ENCODE assay signal across 27 cellular contexts in the genomic region with DNA sequence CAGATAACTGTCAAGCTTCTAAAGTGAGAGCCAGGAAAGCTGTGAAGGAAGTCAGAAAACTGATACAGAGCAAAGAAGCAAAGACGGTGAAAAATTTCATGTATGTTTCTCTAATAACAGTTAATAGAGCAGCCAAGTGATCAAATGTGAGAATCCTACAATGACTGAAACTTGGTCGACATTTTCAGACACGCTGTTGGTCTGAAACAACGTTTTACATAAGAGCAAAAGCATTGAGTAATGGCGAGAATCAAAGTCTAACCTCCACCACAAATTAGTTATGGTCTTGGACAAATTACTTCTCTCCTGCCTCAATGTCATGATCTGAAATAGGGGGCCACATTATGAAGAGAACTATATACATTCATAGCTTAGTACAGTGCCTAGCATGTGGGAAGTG. TPM values are rescaled to one million over a fixed set of nuclear protein-coding genes. Genes with fewer than 3 reads are reported as not detected.
A peak's percentile ranks its signal among the peaks of the same experiment; 100 is the strongest.
DNase-seq lines count a peak whose midpoint lies in the region; ATAC-seq, FAIRE-seq and TF ChIP-seq lines count a peak whose summit lies in the region.
"Had no signal": no experiment of that assay in that cellular context is flagged by ENCODE, and none has a peak within 500 bp of the region (broad histone marks: within the 10 kb centered on the region; RNA-seq: fewer than 3 reads in every experiment).

No MANE protein-coding gene starts in this region.

- H3K9ac ChIP-seq in HepG2 (ENCODE audit: insufficient read depth, low read depth, low read length) (no peak overlapping the region), Loucy (ENCODE audit: low read depth, low read length, poor library complexity, severe bottlenecking) (no peak overlapping the region), GM12878 (ENCODE audit: control insufficient read depth, insufficient read depth, low read length) (no peak overlapping the region)

- no peaks in the 10 kb centered on the region; the same call in 1 of the 2 replicates for H3F3A ChIP-seq in Loucy (ENCODE audit: low read depth)

- TF ChIP-seq POLR2A in HepG2 (IDR thresholded peaks at IDR 0.05; ENCODE audit: insufficient read depth in 1 of 2, low read depth in 2 of 2, low read length in 2 of 2), result no peak
- no peak for TF ChIP-seq POLR2A in right lobe of liver (IDR thresholded peaks at IDR 0.05)
- no peak for TF ChIP-seq POLR2A in GM12878 (IDR thresholded peaks at IDR 0.05; ENCODE audit: low read depth, low read length)

- H3K79me2 ChIP-seq in HepG2 (ENCODE audit: insufficient read depth, low read length) (peaks cover 84% of the 10 kb centered on the region), Loucy (ENCODE audit: insufficient read depth, low read length) (peaks cover 58% of the 10 kb centered on the region), GM12878 (ENCODE audit: control insufficient read depth, insufficient read depth, low read length) (peaks cover 25% of the 10 kb centered on the region)

- POLR2A ChIA-PET in HepG2 (lab: Yijun Ruan, JAX) (interaction anchor here (1.8 kb wide), 1 partner anchor 114 kb away, joined by 4 read pairs; no protein-coding TSS in a partner anchor), GM12878 (lab: Charles Lee) (interaction anchor here (1.0 to 1.7 kb wide), 5 partner anchors 27 to 83 kb away, joined by 4 to 6 read pairs (median 5); no protein-coding TSS in a partner anchor)

- H3K9me3 ChIP-seq in HepG2 (ENCODE audit: low read length) (no peaks in the 10 kb centered on the region), right lobe of liver (no peaks in the 10 kb centered on the region), Loucy (ENCODE audit: insufficient read depth, low read depth, low read length) (no peaks in the 10 kb centered on the region), GM12878 (replicated peaks; ENCODE audit: control insufficient read depth, insufficient read depth, low read length) (no peaks in the 10 kb centered on the region)
- H3K9me3 ChIP-seq: adrenal gland, body of pancreas, ovary, SJSA1, stomach, thyroid gland had no signal

- TF ChIP-seq CTCF in HepG2 (CRISPR knock-in tag; IDR thresholded peaks at IDR 0.05) (no peak), right lobe of liver (IDR thresholded peaks at IDR 0.05) (no peak), Loucy (conservative IDR thresholded peaks at IDR 0.05; ENCODE audit: low read length) (no peak), GM12878 (IDR thresholded peaks at IDR 0.05 in 2 of 3, conservative IDR thresholded peaks at IDR 0.05 in 1 of 3; ENCODE audit: control insufficient read depth in 2 of 3, extremely low read depth in 1 of 3, insufficient read depth in 1 of 3, low read depth in 3 of 3, low read length in 3 of 3) (no peak), coronary artery (IDR thresholded peaks at IDR 0.05) (no peak)

- H2AFZ ChIP-seq in HepG2 (ENCODE audit: low read length) (no peak overlapping the region), Loucy (ENCODE audit: low read length) (no peak overlapping the region), GM12878 (ENCODE audit: control insufficient read depth, low read depth, low read length) (peak overlapping the region; percentile 20; the same call in 1 of the 2 replicates)

- in situ Hi-C loops in HepG2 (cut with HindIII; ENCODE audit: extremely low pct_ligation_motif_present, low pct_unique_long_range_greater_than_20kb) (loop anchor here (5.0 to 25.0 kb wide), 3 partner anchors 112 to 1107 kb away; no protein-coding TSS in a partner anchor), GM12878 (cut with MboI) (no loop called here)

- H3K4me2 ChIP-seq in HepG2 (ENCODE audit: low read depth, low read length) (peak overlapping the region; percentile 25), Loucy (ENCODE audit: low read depth, low read length, poor library complexity, severe bottlenecking) (peak overlapping the region; percentile 78), GM12878 (ENCODE audit: control insufficient read depth, insufficient read depth) (peak overlapping the region; percentile 51; the same call in 1 of the 2 replicates)

- TF ChIP-seq RAD21 in HepG2 (CRISPR knock-in tag; IDR thresholded peaks at IDR 0.05) (no peak), GM12878 (IDR thresholded peaks at IDR 0.05; ENCODE audit: insufficient read depth, low read depth, low read length) (no peak)

- SMC1A ChIA-PET in GM12878 (lab: Charles Lee; ENCODE audit: uncharacterized antibody, unreplicated experiment), result interaction anchor here (0.6 to 7.3 kb wide), 16 partner anchors 9 to 121 kb away, joined by 3 to 60 read pairs (median 5); no protein-coding TSS in a partner anchor

- intact Hi-C loops in HepG2 (cut with micrococcal nuclease; ENCODE audit: unreplicated experiment) (loop anchor here (10.0 kb wide), 2 partner anchors 204 to 844 kb away; no protein-coding TSS in a partner anchor), right lobe of liver (cut with DNase I) (no loop called here), GM12878 (cut with micrococcal nuclease; ENCODE audit: unreplicated experiment) (loop anchor here (5.0 to 10.0 kb wide), 4 partner anchors 82 to 1104 kb away; no protein-coding TSS in a partner anchor)

- DNase-seq in HepG2 (ENCODE audit: low spot score) (no peak), right lobe of liver (no peak), GM12878 (ENCODE audit: low read depth, low spot score) (no peak), coronary artery (ENCODE audit: low spot score) (no peak)
- no peak for DNase-seq in stimulated activated CD4-positive, alpha-beta T cell treated with anti-CD3 and anti-CD28 coated beads, Interleukin-2, amount 100 ng/mL, for 24 hours
- DNase-seq: ACHN; activated naive CD4-positive, alpha-beta T cell; adrenal gland; body of pancreas; hypothalamus; immature natural killer cell; naive B cell; NCI-H1092; NCI-H187 treated with DMSO at 0.1 percent for 48 hours; NCI-H2171 treated with DMSO at 0.1 percent for 48 hours; NCI-H524 treated with DMSO at 0.1 percent for 48 hours; ovary; stomach; thyroid gland had no signal

- RAD21 ChIA-PET in GM12878 (lab: Charles Lee; ENCODE audit: unreplicated experiment), result interaction anchor here (0.6 to 1.9 kb wide), 12 partner anchors 9 to 1027 kb away, joined by 3 to 13 read pairs (median 4); no protein-coding TSS in a partner anchor

- H3K4me3 ChIP-seq in HepG2 (replicated peaks in 1 of 3; ENCODE audit: insufficient read depth in 1 of 3, low read depth in 2 of 3, low read length in 3 of 3), result no peak overlapping the region
- no peak overlapping the region for H3K4me3 ChIP-seq in right lobe of liver
- peak overlapping the region; percentile 13 for H3K4me3 ChIP-seq in Loucy (ENCODE audit: low read length, poor library complexity, severe bottlenecking)
- peak overlapping the region; percentile 13; the same call in 1 of the 2 replicates for H3K4me3 ChIP-seq in GM12878
- H3K4me3 ChIP-seq in coronary artery, result no peak overlapping the region
- H3K4me3 ChIP-seq: adrenal gland, body of pancreas, ovary, SJSA1, skin epidermis, stomach, thyroid gland had no signal

- no peak for FAIRE-seq in HepG2 (lab: Jason Lieb, UNC)
- no peak for FAIRE-seq in GM12878 (lab: Jason Lieb, UNC)
- FAIRE-seq: endothelial cell of umbilical vein, H1 had no signal

- no peaks in the 10 kb centered on the region for H3K9me2 ChIP-seq in Loucy (replicated peaks; ENCODE audit: low read depth, low read length)

- H3K27me3 ChIP-seq in HepG2 (ENCODE audit: control insufficient read depth in 1 of 2, insufficient read depth in 2 of 2, low read length in 2 of 2), result no peaks in the 10 kb centered on the region; a peak in 1 of 5 replicates
- H3K27me3 ChIP-seq in right lobe of liver, result no peaks in the 10 kb centered on the region
- no peaks in the 10 kb centered on the region for H3K27me3 ChIP-seq in Loucy (ENCODE audit: insufficient read depth, low read length, poor library complexity, severe bottlenecking)
- no peaks in the 10 kb centered on the region for H3K27me3 ChIP-seq in GM12878 (replicated peaks in 1 of 2; ENCODE audit: control insufficient read depth in 2 of 2, insufficient read depth in 2 of 2, low read length in 1 of 2)
- H3K27me3 ChIP-seq: adrenal gland, body of pancreas, ovary, SJSA1, stomach, thyroid gland had no signal

- peaks cover 23% of the 10 kb centered on the region for H4K20me1 ChIP-seq in HepG2 (ENCODE audit: insufficient read depth, low read length)
- H4K20me1 ChIP-seq in Loucy (ENCODE audit: insufficient read depth, low read length, poor library complexity, severe bottlenecking), result peaks cover 14% of the 10 kb centered on the region
- H4K20me1 ChIP-seq in GM12878 (ENCODE audit: control insufficient read depth, insufficient read depth), result no peaks in the 10 kb centered on the region

- BruUV-seq in HepG2 (replicated peaks; lab: Mats Ljungman, UMichigan) (no TSS peak), GM12878 (replicated peaks; lab: Mats Ljungman, UMichigan) (no TSS peak)

- peaks cover 4 to 15% of the 10 kb centered on the region in 2 experiments; a peak in 3 of 5 replicates for H3K36me3 ChIP-seq in HepG2 (replicated peaks in 1 of 2; ENCODE audit: control insufficient read depth in 1 of 2, insufficient read depth in 2 of 2, low read length in 2 of 2)
- no peaks in the 10 kb centered on the region for H3K36me3 ChIP-seq in right lobe of liver
- no peaks in the 10 kb centered on the region for H3K36me3 ChIP-seq in Loucy (ENCODE audit: insufficient read depth, low read length)
- H3K36me3 ChIP-seq in GM12878 (ENCODE audit: control insufficient read depth in 2 of 2, insufficient read depth in 2 of 2, low read length in 1 of 2), result no peaks in the 10 kb centered on the region
- H3K36me3 ChIP-seq: ovary, thyroid gland had no signal

- H3K27ac ChIP-seq in HepG2 (ENCODE audit: extremely low read length, insufficient read depth, low read length), result peak overlapping the region; percentile 62
- no peak overlapping the region for H3K27ac ChIP-seq in right lobe of liver
- H3K27ac ChIP-seq in GM12878 (ENCODE audit: control insufficient read depth, insufficient read depth), result peak overlapping the region; percentile 15; the same call in 1 of the 2 replicates
- H3K27ac ChIP-seq in coronary artery, result no peak overlapping the region
- H3K27ac ChIP-seq: adrenal gland, body of pancreas, ovary, SJSA1, skin epidermis, stomach, thyroid gland had no signal

- ATAC-seq in HepG2 (no peak), right lobe of liver (no peak), GM12878 (peak; percentile 6), GM18511 (IDR thresholded peaks at IDR 0.05; ENCODE audit: unreplicated experiment) (no peak), GM21825 (IDR thresholded peaks at IDR 0.05; ENCODE audit: unreplicated experiment) (no peak)
- ATAC-seq: body of pancreas, left lobe of liver had no signal

- CTCF ChIA-PET in HepG2 (lab: Yijun Ruan, JAX; ENCODE audit: low intra/inter-chr PET ratio, low total read pairs), result no interaction called here
- CTCF ChIA-PET in GM12878 (lab: Yijun Ruan, JAX), result interaction anchor here (0.9 to 5.5 kb wide), 15 partner anchors 12 to 1022 kb away, joined by 3 to 31 read pairs (median 4); no protein-coding TSS in a partner anchor

- 88% methylated on average over 5 of the region's 5 CpGs for WGBS in HepG2 (ENCODE audit: low lambda C conversion rate)
- WGBS in right lobe of liver (ENCODE audit: insufficient coverage, low coverage, low lambda C conversion rate, missing lambda C conversion rate), result 38% methylated on average over 4 of the region's 5 CpGs
- WGBS in GM12878 (ENCODE audit: insufficient coverage, insufficient replicate concordance, low lambda C conversion rate, missing lambda C conversion rate), result 6% methylated on average over 5 of the region's 5 CpGs

- H3K4me1 ChIP-seq in HepG2 (ENCODE audit: insufficient read depth, low read length) (peaks cover 64% of the 10 kb centered on the region), right lobe of liver (peaks cover 0 to 29% (median 10%) of the 10 kb centered on the region in 4 donors), Loucy (ENCODE audit: insufficient read depth, low read length, poor library complexity, severe bottlenecking) (peaks cover 55% of the 10 kb centered on the region), GM12878 (ENCODE audit: control insufficient read depth, insufficient read depth, low read length) (peaks cover 18% of the 10 kb centered on the region)

- no peak for TF ChIP-seq EP300 in HepG2 (IDR thresholded peaks at IDR 0.05; ENCODE audit: low read depth in 2 of 2, low read length in 2 of 2)
- TF ChIP-seq EP300 in HepG2 (CRISPR knock-in tag; IDR thresholded peaks at IDR 0.05; ENCODE audit: borderline replicate concordance), result no peak
- TF ChIP-seq EP300 in GM12878 (IDR thresholded peaks at IDR 0.05; ENCODE audit: borderline replicate concordance in 1 of 2, control insufficient read depth in 1 of 2, low read depth in 2 of 2, low read length in 2 of 2), result no peak

RNA-seq across cellular contexts. Expression of gene MKKS, which starts 3.3 kb away (rescaled TPM):
- total RNA-seq in HepG2 (2016; rRNA removed; fragmentation: Illumina TruSeq; extraction: Trizol) (26.7 and 44.8 TPM in 2 replicates), right lobe of liver (10 to 100 TPM; 11.4 to 17.6 (median 12.1) TPM), GM12878 (2014; rRNA removed) (4.3 and 5.6 TPM in 2 replicates), GM12878 (2014; rRNA removed; fragmentation: Illumina TruSeq; extraction: Trizol) (6.5 and 7.0 TPM in 2 replicates), GM12878 (2021) (7.5 and 7.7 TPM in 2 replicates)
- total RNA-seq in HepG2 (2016; cell fraction: cytosol; rRNA removed; fragmentation: Illumina TruSeq; extraction: Trizol; ENCODE audit: low read depth), result 5.3 and 6.8 TPM in 2 replicates
- 25.8 and 43.2 TPM in 2 replicates for total RNA-seq in HepG2 (2016; cell fraction: insoluble cytoplasmic fraction; rRNA removed; fragmentation: Illumina TruSeq; extraction: Trizol)
- total RNA-seq in HepG2 (2016; cell fraction: membrane; rRNA removed; fragmentation: Illumina TruSeq; extraction: Trizol), result 38.7 and 41.1 TPM in 2 replicates
- total RNA-seq in HepG2 (2016; cell fraction: nucleus; rRNA removed; fragmentation: Illumina TruSeq; extraction: Trizol), result 19.6 and 20.4 TPM in 2 replicates
- polyA plus RNA-seq in HepG2 (2011; rRNA removed) (29.7 and 34.5 TPM in 2 replicates), GM12878 (2011; rRNA removed) (17.9 and 21.7 TPM in 2 replicates), GM12878 (2014; fragmentation: Illumina TruSeq; extraction: Trizol) (9.8 and 14.8 TPM in 2 replicates), GM12878 (2014; fragmentation: Nextera tagmentation; extraction: Ambion mirVana) (1 to 10 TPM; 4.8 to 5.9 TPM), GM12878 (2014; rRNA removed) (6.5 and 7.7 TPM in 2 replicates), GM12878 (2016; fragmentation: Nextera tagmentation; extraction: Ambion mirVana) (10 to 100 TPM; 14.0 to 14.9 TPM)
- polyA plus RNA-seq in HepG2 (2011; cell fraction: cytosol; rRNA removed), result 14.1 and 21.7 TPM in 2 replicates
- 10.6 and 13.5 TPM in 2 replicates for polyA plus RNA-seq in HepG2 (2011; cell fraction: nucleus; rRNA removed)
- 23.4 and 27.8 TPM in 2 replicates for polyA plus RNA-seq in HepG2 (2012)
- 8.1 and 13.3 TPM in 2 replicates for polyA plus RNA-seq in HepG2 (2016; cell fraction: cytosol; fragmentation: Illumina TruSeq; extraction: Trizol; ENCODE audit: low read depth)
- polyA plus RNA-seq in HepG2 (2016; cell fraction: insoluble cytoplasmic fraction; fragmentation: Illumina TruSeq; extraction: Trizol; ENCODE audit: low read depth), result 46.7 and 49.7 TPM in 2 replicates
- 27.1 and 37.0 TPM in 2 replicates for polyA plus RNA-seq in HepG2 (2016; cell fraction: membrane; fragmentation: Illumina TruSeq; extraction: Trizol; ENCODE audit: low read depth)
- 28.9 and 30.4 TPM in 2 replicates for polyA plus RNA-seq in HepG2 (2016; cell fraction: nucleus; fragmentation: Illumina TruSeq; extraction: Trizol; ENCODE audit: insufficient read depth, low read depth)
- 5.5 and 13.2 TPM in 2 replicates for polyA minus RNA-seq in HepG2 (2011; rRNA and poly(A)+ RNA removed; ENCODE audit: low replicate concordance)
- polyA minus RNA-seq in HepG2 (2011; cell fraction: cytosol; rRNA and poly(A)+ RNA removed), result 8.6 and 10.6 TPM in 2 replicates
- 13.6 and 26.7 TPM in 2 replicates for polyA minus RNA-seq in HepG2 (2011; cell fraction: nucleus; rRNA and poly(A)+ RNA removed)
- total RNA-seq in GM12878 (2013; cell fraction: nucleolus; rRNA removed), result 16.1 and 17.6 TPM in 2 replicates
- polyA plus RNA-seq in GM12878 (2011; ENCODE audit: low read depth), result 2.4 TPM
- polyA plus RNA-seq in GM12878 (2011; cell fraction: cytosol; rRNA removed), result 6.9 and 7.0 TPM in 2 replicates
- 8.1 and 11.7 TPM in 2 replicates for polyA plus RNA-seq in GM12878 (2011; cell fraction: nucleus; rRNA removed)
- polyA plus RNA-seq in GM12878 (2012), result 3.3 and 5.2 TPM in 2 replicates
- 9.6 and 14.6 TPM in 2 replicates for polyA minus RNA-seq in GM12878 (2011; rRNA and poly(A)+ RNA removed)
- 1.8 and 2.1 TPM in 2 replicates for polyA minus RNA-seq in GM12878 (2011; cell fraction: cytosol; rRNA and poly(A)+ RNA removed)
- 5.1 and 5.2 TPM in 2 replicates for polyA minus RNA-seq in GM12878 (2011; cell fraction: nucleus; rRNA and poly(A)+ RNA removed)

RNA-seq across cellular contexts. Expression of gene SLX4IP, which starts 4.4 kb away (rescaled TPM):
- total RNA-seq in HepG2 (2016; rRNA removed; fragmentation: Illumina TruSeq; extraction: Trizol) (7.3 and 9.5 TPM in 2 replicates), right lobe of liver (1 to 10 TPM; 2.0 to 4.0 (median 3.5) TPM), GM12878 (2014; rRNA removed) (5.7 and 6.4 TPM in 2 replicates), GM12878 (2014; rRNA removed; fragmentation: Illumina TruSeq; extraction: Trizol) (6.9 and 7.1 TPM in 2 replicates), GM12878 (2021) (5.9 and 6.4 TPM in 2 replicates)
- 0.81 and 0.97 TPM in 2 replicates for total RNA-seq in HepG2 (2016; cell fraction: cytosol; rRNA removed; fragmentation: Illumina TruSeq; extraction: Trizol; ENCODE audit: low read depth)
- total RNA-seq in HepG2 (2016; cell fraction: insoluble cytoplasmic fraction; rRNA removed; fragmentation: Illumina TruSeq; extraction: Trizol), result 6.8 and 8.5 TPM in 2 replicates
- 3.8 and 4.3 TPM in 2 replicates for total RNA-seq in HepG2 (2016; cell fraction: membrane; rRNA removed; fragmentation: Illumina TruSeq; extraction: Trizol)
- 9.5 and 10.9 TPM in 2 replicates for total RNA-seq in HepG2 (2016; cell fraction: nucleus; rRNA removed; fragmentation: Illumina TruSeq; extraction: Trizol)
- polyA plus RNA-seq in HepG2 (2011; rRNA removed) (3.1 and 3.6 TPM in 2 replicates), GM12878 (2011; rRNA removed) (6.7 and 8.6 TPM in 2 replicates), GM12878 (2014; fragmentation: Illumina TruSeq; extraction: Trizol) (3.6 and 6.3 TPM in 2 replicates), GM12878 (2014; fragmentation: Nextera tagmentation; extraction: Ambion mirVana) (1 to 10 TPM; 3.0 to 8.0 TPM), GM12878 (2014; rRNA removed) (2.2 TPM in 2 replicates), GM12878 (2016; fragmentation: Nextera tagmentation; extraction: Ambion mirVana) (10 to 100 TPM; 10.1 to 11.0 TPM)
- polyA plus RNA-seq in HepG2 (2011; cell fraction: cytosol; rRNA removed), result 1.6 and 1.8 TPM in 2 replicates
- 5.5 and 5.7 TPM in 2 replicates for polyA plus RNA-seq in HepG2 (2011; cell fraction: nucleus; rRNA removed)
- 2.5 and 3.1 TPM in 2 replicates for polyA plus RNA-seq in HepG2 (2012)
- polyA plus RNA-seq in HepG2 (2016; cell fraction: cytosol; fragmentation: Illumina TruSeq; extraction: Trizol; ENCODE audit: low read depth), result 0.32 and 0.38 TPM in 2 replicates
- 4.0 TPM in 2 replicates for polyA plus RNA-seq in HepG2 (2016; cell fraction: insoluble cytoplasmic fraction; fragmentation: Illumina TruSeq; extraction: Trizol; ENCODE audit: low read depth)
- 1.1 and 1.2 TPM in 2 replicates for polyA plus RNA-seq in HepG2 (2016; cell fraction: membrane; fragmentation: Illumina TruSeq; extraction: Trizol; ENCODE audit: low read depth)
- polyA plus RNA-seq in HepG2 (2016; cell fraction: nucleus; fragmentation: Illumina TruSeq; extraction: Trizol; ENCODE audit: insufficient read depth, low read depth), result 9.4 and 10.0 TPM in 2 replicates
- 4.8 and 8.5 TPM in 2 replicates for polyA minus RNA-seq in HepG2 (2011; rRNA and poly(A)+ RNA removed; ENCODE audit: low replicate concordance)
- polyA minus RNA-seq in HepG2 (2011; cell fraction: cytosol; rRNA and poly(A)+ RNA removed), result 7.0 and 7.6 TPM in 2 replicates
- 17.0 and 21.4 TPM in 2 replicates for polyA minus RNA-seq in HepG2 (2011; cell fraction: nucleus; rRNA and poly(A)+ RNA removed)
- 20.4 and 21.8 TPM in 2 replicates for total RNA-seq in GM12878 (2013; cell fraction: nucleolus; rRNA removed)
- polyA plus RNA-seq in GM12878 (2011; ENCODE audit: low read depth), result 2.0 TPM
- 3.7 and 4.1 TPM in 2 replicates for polyA plus RNA-seq in GM12878 (2011; cell fraction: cytosol; rRNA removed)
- polyA plus RNA-seq in GM12878 (2011; cell fraction: nucleus; rRNA removed), result 13.6 and 14.2 TPM in 2 replicates
- polyA plus RNA-seq in GM12878 (2012), result 3.3 and 3.9 TPM in 2 replicates
- polyA minus RNA-seq in GM12878 (2011; rRNA and poly(A)+ RNA removed), result 19.2 and 19.5 TPM in 2 replicates
- 7.4 and 8.1 TPM in 2 replicates for polyA minus RNA-seq in GM12878 (2011; cell fraction: cytosol; rRNA and poly(A)+ RNA removed)
- 10.5 and 13.4 TPM in 2 replicates for polyA minus RNA-seq in GM12878 (2011; cell fraction: nucleus; rRNA and poly(A)+ RNA removed)

Comparison
In these comparisons a context has a peak if more than half of its experiments do, and no peak if none do; other contexts are left out.
1. H3K27ac ChIP-seq: peak in HepG2 (single experiment) and GM12878 (single experiment); none in right lobe of liver (0 of 3) and coronary artery (0 of 2).
2. intact Hi-C loops: an anchor here in HepG2 (10.0 kb wide) and GM12878 (5.0 to 10.0 kb wide); none called in right lobe of liver.
3. H3K4me2 ChIP-seq: peak in every context shown above with its lines; median percentile 78 in Loucy; 51 in GM12878; 25 in HepG2.
4. H3K4me3 ChIP-seq: peak in Loucy (single experiment) and GM12878 (single experiment); none in HepG2 (0 of 3), right lobe of liver (0 of 3) and coronary artery (single experiment).
5. Of the 75 proteins assayed by ChIP-seq in both HepG2 and GM12878: peak only in HepG2: none; only in GM12878: ATF7, SKIL, ZNF24 and ZNF687; in both: none; in neither: 70; mixed calls (peak in some experiments, not most) for 1.